ENCODE assay signal across 8 cellular contexts in genomic region chr2:144456680-144457079, GRCh38.
DNase-seq lines count a peak whose midpoint lies in the region; ATAC-seq, FAIRE-seq and TF ChIP-seq lines count a peak whose summit lies in the region.

No MANE protein-coding gene starts in this region.

- H3K4me3 Mint-ChIP-seq in endodermal cell, result no peak overlapping the region

- no peak overlapping the region for H3K27ac Mint-ChIP-seq in endodermal cell

- H3K36me3 ChIP-seq in spleen (peaks cover 0 to 7% (median 0%) of the 10 kb centered on the region in 6 donors), endodermal cell (ENCODE audit: control insufficient read depth, insufficient read depth, low read length) (no peaks in the 10 kb centered on the region)

- intact Hi-C loops in spleen (cut with DNase I; ENCODE audit: low total_unique reads), result no loop called here

- H3K27me3 Mint-ChIP-seq in endodermal cell (ENCODE audit: insufficient read depth), result peaks cover 15% of the 10 kb centered on the region

- WGBS in spleen, 5 donors, result 8 to 21% (median 17%) methylated on average over 3 of the region's 3 CpGs
- WGBS in endodermal cell (ENCODE audit: insufficient coverage in 1 of 2, insufficient read length in 1 of 2), 2 experiments, result 73 to 75% methylated on average over 3 of the region's 3 CpGs

- peak; percentile 78 for FAIRE-seq in RCC 7860 (lab: Jason Lieb, UNC)

- peak; percentile 87 for DNase-seq in AG08395 (ENCODE audit: low spot score)
- DNase-seq in GM20000 (ENCODE audit: low spot score), result peak; percentile 11
- peak; percentile 64 for DNase-seq in RCC 7860 (ENCODE audit: low spot score)
- DNase-seq in foreskin keratinocyte, result peak in 1 of 2 donors; percentile 16
- no peak for DNase-seq in spleen
- DNase-seq in endodermal cell, result no peak
- no peak for DNase-seq in occipital lobe (lab: John Stamatoyannopoulos, UW)
- no peak for DNase-seq in stimulated activated CD4-positive, alpha-beta T cell treated with anti-CD3 and anti-CD28 coated beads, Interleukin-2, amount 100 ng/mL, for 48 hours

- H3K36me3 Mint-ChIP-seq in endodermal cell (ENCODE audit: low read depth), result no peaks in the 10 kb centered on the region

- peaks cover 11% of the 10 kb centered on the region for H3K27me3 ChIP-seq in foreskin keratinocyte
- H3K27me3 ChIP-seq in spleen (replicated peaks in 1 of 7), result no peaks in the 10 kb centered on the region
- H3K27me3 ChIP-seq in endodermal cell (ENCODE audit: control insufficient read depth, insufficient read depth, low read length, poor library complexity, severe bottlenecking), result peaks cover 8% of the 10 kb centered on the region

- peaks cover 37% of the 10 kb centered on the region for H3K4me1 Mint-ChIP-seq in endodermal cell

- H3K9ac ChIP-seq in endodermal cell (ENCODE audit: extremely low read depth, low read length, poor library complexity, severe bottlenecking), result no peak overlapping the region

- no peak overlapping the region for H3K4me3 ChIP-seq in spleen
- no peak overlapping the region for H3K4me3 ChIP-seq in endodermal cell (ENCODE audit: low read length)

- TF ChIP-seq CTCF in GM20000 (IDR thresholded peaks at IDR 0.05; ENCODE audit: extremely low read depth, missing control alignments), result no peak
- no peak for TF ChIP-seq CTCF in foreskin keratinocyte (conservative IDR thresholded peaks at IDR 0.05)
- TF ChIP-seq CTCF in spleen (IDR thresholded peaks at IDR 0.05 in 8 of 11, conservative IDR thresholded peaks at IDR 0.05 in 3 of 11), result no peak
- TF ChIP-seq CTCF in endodermal cell (conservative IDR thresholded peaks at IDR 0.05), result no peak

- H3K9me3 ChIP-seq in spleen (no peaks in the 10 kb centered on the region), endodermal cell (ENCODE audit: control insufficient read depth, low read length) (no peaks in the 10 kb centered on the region)

- no peaks in the 10 kb centered on the region for H3K4me1 ChIP-seq in foreskin keratinocyte
- peaks cover 81 to 100% (median 99%) of the 10 kb centered on the region in 6 donors for H3K4me1 ChIP-seq in spleen
- H3K4me1 ChIP-seq in endodermal cell (ENCODE audit: control insufficient read depth, insufficient read depth, low read length), result peaks cover 14% of the 10 kb centered on the region

- H3K27ac ChIP-seq in foreskin keratinocyte (no peak overlapping the region), spleen (peak overlapping the region in 7 of 8 donors; percentile 53 to 84 (median 75)), endodermal cell (ENCODE audit: low read depth, low read length) (no peak overlapping the region)

- no peaks in the 10 kb centered on the region for H3K9me3 Mint-ChIP-seq in endodermal cell

- no peak for TF ChIP-seq POLR2A in spleen (IDR thresholded peaks at IDR 0.05)

- peak; percentile 58 for ATAC-seq in foreskin keratinocyte

Comparison
In these comparisons a context has a peak if more than half of its experiments do, and no peak if none do; other contexts are left out.
1. DNase-seq: peak in AG08395 (single experiment), GM20000 (single experiment) and RCC 7860 (single experiment); none in spleen (single experiment), endodermal cell (single experiment), occipital lobe (single experiment) and stimulated activated CD4-positive, alpha-beta T cell treated with anti-CD3 and anti-CD28 coated beads, Interleukin-2, amount 100 ng/mL, for 48 hours (0 of 2).
2. H3K27ac ChIP-seq: peak in spleen (7 of 8); none in foreskin keratinocyte (single experiment) and endodermal cell (single experiment).